Comparison of ENCODE assay signal across 21 cellular contexts in the genomic region with DNA sequence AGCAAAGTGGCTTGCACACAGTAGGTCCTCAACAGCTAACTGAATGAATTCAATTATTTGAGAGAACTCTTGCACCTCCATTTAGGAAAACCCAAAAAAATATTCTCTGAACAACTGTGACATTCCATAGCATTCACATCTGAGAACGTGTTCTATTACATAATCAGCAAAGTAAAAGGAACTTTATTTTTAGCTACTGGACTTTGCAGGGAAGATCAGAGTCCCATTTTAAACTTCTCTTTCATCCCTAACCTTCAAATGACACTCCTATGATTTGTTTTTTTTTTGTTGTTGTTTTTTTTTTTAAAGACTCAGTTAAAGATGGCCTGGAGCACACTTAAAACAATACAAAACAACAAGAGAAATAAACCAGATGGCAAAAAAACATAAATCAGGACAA. TPM values are rescaled to one million over a fixed set of nuclear protein-coding genes. Genes with fewer than 3 reads are reported as not detected.
"Had no signal": no experiment of that assay in that cellular context is flagged by ENCODE, and none has a peak within 500 bp of the region (broad histone marks: within the 10 kb centered on the region; RNA-seq: fewer than 3 reads in every experiment).

No MANE protein-coding gene starts in this region.

- H3K27ac ChIP-seq: foreskin keratinocyte, SK-N-MC, skin epidermis had no signal

- H3K9me3 ChIP-seq: testis had no signal

- ATAC-seq: activated CD8-positive, alpha-beta memory T cell treated with anti-CD3 and anti-CD28 coated beads, Interleukin-2, amount 10 ng/mL, durations not matched to agents 7 days and 5 days; foreskin keratinocyte; natural killer cell treated with Interleukin-12 subunit alpha and Interleukin-12 subunit beta and Interleukin-15 and Interleukin-18, amount 100 ng/mL, for 72 hours; WTC11 had no signal

- H3K4me1 ChIP-seq: foreskin keratinocyte, testis had no signal

- DNase-seq: activated CD4-positive, alpha-beta memory T cell treated with anti-CD3 and anti-CD28 coated beads, Interleukin-2, amount 10 ng/mL, durations not matched to agents 7 days and 5 days; activated CD4-positive, alpha-beta T cell treated with anti-CD3 and anti-CD28 coated beads for 4 hours; activated CD8-positive, alpha-beta memory T cell treated with anti-CD3 and anti-CD28 coated beads, Interleukin-2, amount 10 ng/mL, durations not matched to agents 7 days and 5 days; activated naive CD8-positive, alpha-beta T cell treated with anti-CD3 and anti-CD28 coated beads for 36 hours; cerebellar nuclear complex; effector CD8-positive, alpha-beta T cell; foreskin keratinocyte; glutamatergic neuron; hypothalamus; nucleus accumbens; posterior cingulate gyrus; SHP77; stimulated activated CD4-positive, alpha-beta T cell treated with anti-CD3 and anti-CD28 coated beads, Interleukin-15, amount 100 ng/mL, for 24 hours; stimulated activated CD4-positive, alpha-beta T cell treated with anti-CD3 and anti-CD28 coated beads, Interleukin-2, amount 100 ng/mL, for 48 hours; testis had no signal

- H3K4me3 ChIP-seq: lung, SK-N-MC, skin epidermis, testis had no signal

- H3K27me3 ChIP-seq: foreskin keratinocyte, testis had no signal

RNA-seq across cellular contexts. Expression of gene RAI2, which starts 30.9 kb away (rescaled TPM):
- total RNA-seq: activated CD4-positive, alpha-beta memory T cell treated with anti-CD3 and anti-CD28 coated beads, Interleukin-2, amount 10 ng/mL, durations not matched to agents 7 days and 5 days; foreskin keratinocyte had no signal
- polyA plus RNA-seq: foreskin keratinocyte, keratinocyte had no signal
